In the genomic region with DNA sequence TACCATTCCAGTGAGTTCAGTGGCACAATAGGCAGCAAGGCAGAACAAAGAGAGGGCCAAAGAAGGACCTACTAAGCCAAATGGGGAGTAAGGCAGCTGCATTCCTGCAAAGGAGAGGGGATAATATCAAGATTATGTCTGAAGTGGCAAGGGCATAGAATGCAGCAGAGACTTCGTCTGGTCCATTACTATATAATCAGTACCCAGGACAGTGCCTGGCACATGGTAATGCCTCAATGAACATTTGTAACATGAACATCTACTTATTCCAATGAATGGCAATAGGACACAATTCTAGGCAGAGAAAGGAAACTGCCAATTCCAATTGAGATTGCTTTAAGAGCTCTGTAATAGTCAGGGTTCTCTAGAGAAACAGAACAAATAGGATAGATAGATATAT, we compare ENCODE assay signal across 29 cellular contexts.
"Had no signal": no experiment of that assay in that cellular context is flagged by ENCODE, and none has a peak within 500 bp of the region (broad histone marks: within the 10 kb centered on the region; RNA-seq: fewer than 3 reads in every experiment).

No MANE protein-coding gene starts in this region.

- H3K9me3 ChIP-seq: Peyer's patch, SJSA1 had no signal

- H3K27me3 ChIP-seq: Peyer's patch, SJSA1 had no signal

- H3K27ac ChIP-seq: KMS-11, Peyer's patch, SJSA1 had no signal

- H3K4me3 ChIP-seq: Peyer's patch, SJSA1 had no signal

- H3K4me2 ChIP-seq: KMS-11 had no signal

- DNase-seq: Karpas-422, MM.1S, MV-4-11, NCI-H1092, NCI-H1105, NCI-H1417 treated with DMSO at 0.1 percent for 48 hours, NCI-H1436 treated with DMSO at 0.1 percent for 48 hours, NCI-H1694 treated with DMSO at 0.1 percent for 48 hours, NCI-H187 treated with DMSO at 0.1 percent for 48 hours, NCI-H2029, NCI-H2081, NCI-H2171 treated with DMSO at 0.1 percent for 48 hours, NCI-H2227 treated with DMSO at 0.1 percent for 48 hours, NCI-H446 treated with DMSO at 0.1 percent for 48 hours, NCI-H510A, NCI-H524, NCI-H526, NCI-H69, NCI-H748 treated with DMSO at 0.1 percent for 48 hours, NCI-H82, OCI-M1, PC-3, Peyer's patch, Right ventricle myocardium superior, RPMI8226, SHP77 treated with DMSO at 0.1 percent for 48 hours, SW 1271 had no signal

- H3K36me3 ChIP-seq: Peyer's patch, SJSA1 had no signal

- ATAC-seq: PC-3 had no signal

- H3K9ac ChIP-seq: KMS-11 had no signal

- H3K4me1 ChIP-seq: Peyer's patch had no signal
